ENCODE assay signal across 15 cellular contexts in the genomic region with DNA sequence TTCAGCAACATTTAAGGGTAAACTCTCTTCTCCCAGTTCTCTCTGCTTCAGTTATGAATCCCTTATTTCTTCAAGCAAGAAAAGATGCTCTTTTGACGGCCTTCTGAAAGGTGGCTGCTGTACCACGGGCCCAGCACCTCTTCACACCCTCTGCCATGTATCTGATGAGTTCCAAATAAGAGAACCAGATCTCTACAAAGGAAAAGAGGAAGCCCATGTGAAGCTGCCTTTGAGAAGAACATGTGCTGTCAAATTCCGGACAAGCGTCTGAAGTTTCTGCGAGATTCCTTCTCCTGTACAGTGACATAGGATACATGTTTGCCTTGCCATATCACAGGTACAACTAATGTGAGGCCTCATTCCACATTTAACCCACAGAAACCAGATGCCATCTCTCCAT. TPM values are rescaled to one million over a fixed set of nuclear protein-coding genes. Genes with fewer than 3 reads are reported as not detected.
DNase-seq lines count a peak whose midpoint lies in the region; ATAC-seq and TF ChIP-seq lines count a peak whose summit lies in the region.
"Had no signal": no experiment of that assay in that cellular context is flagged by ENCODE, and none has a peak within 500 bp of the region (broad histone marks: within the 10 kb centered on the region; RNA-seq: fewer than 3 reads in every experiment).

No MANE protein-coding gene starts in this region.

- no peak overlapping the region for H3K4me3 Mint-ChIP-seq in activated CD4-positive, alpha-beta T cell treated with anti-CD3 and anti-CD28 coated beads, Interleukin-2, amount 10 ng/mL, durations not matched to agents 24 days and 14 days
- no peak overlapping the region for H3K4me3 Mint-ChIP-seq in chondrocyte (ENCODE audit: unreplicated experiment)
- H3K4me3 Mint-ChIP-seq in stimulated activated memory B cell treated with anti-CD40 and anti-IgM and Interleukin-4, amounts not matched to agents 10 μg/mL and 1 μg/mL and 100 μg/mL, for 72 hours: no peak overlapping the region
- H3K4me3 Mint-ChIP-seq: GM23338, neural crest cell had no signal

- ATAC-seq in stimulated activated memory B cell treated with anti-CD40 and anti-IgM and Interleukin-4, amounts not matched to agents 10 μg/mL and 1 μg/mL and 100 μg/mL, for 72 hours: no peak
- no peak for ATAC-seq in GM19324 (IDR thresholded peaks at IDR 0.05; ENCODE audit: low FRiP score, unreplicated experiment)
- ATAC-seq in GM21723 (IDR thresholded peaks at IDR 0.05; ENCODE audit: unreplicated experiment): no peak
- ATAC-seq: heart right ventricle, left lobe of liver had no signal

- intact Hi-C loops in activated CD4-positive, alpha-beta T cell treated with anti-CD3 and anti-CD28 coated beads, Interleukin-2, amount 10 ng/mL, durations not matched to agents 24 days and 14 days (cut with micrococcal nuclease): loop anchor here (5.0 kb wide), 1 partner anchor 264 kb away; no protein-coding TSS in a partner anchor

- peak overlapping the region; percentile 31 for H3K27ac Mint-ChIP-seq in activated CD4-positive, alpha-beta T cell treated with anti-CD3 and anti-CD28 coated beads, Interleukin-2, amount 10 ng/mL, durations not matched to agents 24 days and 14 days
- peak overlapping the region; percentile 27 for H3K27ac Mint-ChIP-seq in chondrocyte (ENCODE audit: unreplicated experiment)
- peak overlapping the region; percentile 67 for H3K27ac Mint-ChIP-seq in stimulated activated memory B cell treated with anti-CD40 and anti-IgM and Interleukin-4, amounts not matched to agents 10 μg/mL and 1 μg/mL and 100 μg/mL, for 72 hours
- H3K27ac Mint-ChIP-seq: GM23338 had no signal

- DNase-seq in activated CD4-positive, alpha-beta T cell treated with anti-CD3 and anti-CD28 coated beads, Interleukin-2, amount 10 ng/mL, durations not matched to agents 24 days and 14 days: no peak
- no peak for DNase-seq in activated CD4-positive, alpha-beta T cell treated with anti-CD3 and anti-CD28 coated beads, Interleukin-2, amount 50 U/mL, for 4 hours
- DNase-seq in OCI-M1 (lab: John Stamatoyannopoulos, UW) (peak; percentile 32), chondrocyte (ENCODE audit: low spot score) (no peak), DMS 273 (lab: John Stamatoyannopoulos, UW; ENCODE audit: unreplicated experiment) (no peak)
- DNase-seq: ACHN, heart right ventricle, NCI-H1048, transverse colon had no signal

- no peaks in the 10 kb centered on the region for H3K27me3 Mint-ChIP-seq in activated CD4-positive, alpha-beta T cell treated with anti-CD3 and anti-CD28 coated beads, Interleukin-2, amount 10 ng/mL, durations not matched to agents 24 days and 14 days
- H3K27me3 Mint-ChIP-seq in chondrocyte (ENCODE audit: low read depth): no peaks in the 10 kb centered on the region
- no peaks in the 10 kb centered on the region for H3K27me3 Mint-ChIP-seq in stimulated activated memory B cell treated with anti-CD40 and anti-IgM and Interleukin-4, amounts not matched to agents 10 μg/mL and 1 μg/mL and 100 μg/mL, for 72 hours

- peaks cover 69% of the 10 kb centered on the region for H3K4me1 Mint-ChIP-seq in activated CD4-positive, alpha-beta T cell treated with anti-CD3 and anti-CD28 coated beads, Interleukin-2, amount 10 ng/mL, durations not matched to agents 24 days and 14 days
- peaks cover 17% of the 10 kb centered on the region for H3K4me1 Mint-ChIP-seq in chondrocyte (ENCODE audit: low read depth)
- peaks cover 83% of the 10 kb centered on the region for H3K4me1 Mint-ChIP-seq in stimulated activated memory B cell treated with anti-CD40 and anti-IgM and Interleukin-4, amounts not matched to agents 10 μg/mL and 1 μg/mL and 100 μg/mL, for 72 hours

- no peak for TF ChIP-seq CTCF in chondrocyte (IDR thresholded peaks at IDR 0.05)

- H3K36me3 Mint-ChIP-seq in activated CD4-positive, alpha-beta T cell treated with anti-CD3 and anti-CD28 coated beads, Interleukin-2, amount 10 ng/mL, durations not matched to agents 24 days and 14 days (ENCODE audit: low read depth): peaks cover 13% of the 10 kb centered on the region
- no peaks in the 10 kb centered on the region for H3K36me3 Mint-ChIP-seq in chondrocyte (ENCODE audit: low read depth)
- peaks cover 11% of the 10 kb centered on the region for H3K36me3 Mint-ChIP-seq in stimulated activated memory B cell treated with anti-CD40 and anti-IgM and Interleukin-4, amounts not matched to agents 10 μg/mL and 1 μg/mL and 100 μg/mL, for 72 hours

- H3K9me3 Mint-ChIP-seq in activated CD4-positive, alpha-beta T cell treated with anti-CD3 and anti-CD28 coated beads, Interleukin-2, amount 10 ng/mL, durations not matched to agents 24 days and 14 days: no peaks in the 10 kb centered on the region
- no peaks in the 10 kb centered on the region for H3K9me3 Mint-ChIP-seq in chondrocyte (ENCODE audit: low read depth)
- H3K9me3 Mint-ChIP-seq in stimulated activated memory B cell treated with anti-CD40 and anti-IgM and Interleukin-4, amounts not matched to agents 10 μg/mL and 1 μg/mL and 100 μg/mL, for 72 hours: no peaks in the 10 kb centered on the region
- H3K9me3 Mint-ChIP-seq: GM23338, neural crest cell had no signal

RNA-seq across cellular contexts. Expression of a gene that starts 59.2 kb away (rescaled TPM):
- total RNA-seq in activated CD4-positive, alpha-beta T cell treated with anti-CD3 and anti-CD28 coated beads, Interleukin-2, amount 10 ng/mL, durations not matched to agents 24 days and 14 days: 19.5 and 19.8 TPM in 2 replicates
- 12.2 to 13.5 TPM (median 13.3 TPM) in 3 replicates for total RNA-seq in chondrocyte
